In the genomic region with DNA sequence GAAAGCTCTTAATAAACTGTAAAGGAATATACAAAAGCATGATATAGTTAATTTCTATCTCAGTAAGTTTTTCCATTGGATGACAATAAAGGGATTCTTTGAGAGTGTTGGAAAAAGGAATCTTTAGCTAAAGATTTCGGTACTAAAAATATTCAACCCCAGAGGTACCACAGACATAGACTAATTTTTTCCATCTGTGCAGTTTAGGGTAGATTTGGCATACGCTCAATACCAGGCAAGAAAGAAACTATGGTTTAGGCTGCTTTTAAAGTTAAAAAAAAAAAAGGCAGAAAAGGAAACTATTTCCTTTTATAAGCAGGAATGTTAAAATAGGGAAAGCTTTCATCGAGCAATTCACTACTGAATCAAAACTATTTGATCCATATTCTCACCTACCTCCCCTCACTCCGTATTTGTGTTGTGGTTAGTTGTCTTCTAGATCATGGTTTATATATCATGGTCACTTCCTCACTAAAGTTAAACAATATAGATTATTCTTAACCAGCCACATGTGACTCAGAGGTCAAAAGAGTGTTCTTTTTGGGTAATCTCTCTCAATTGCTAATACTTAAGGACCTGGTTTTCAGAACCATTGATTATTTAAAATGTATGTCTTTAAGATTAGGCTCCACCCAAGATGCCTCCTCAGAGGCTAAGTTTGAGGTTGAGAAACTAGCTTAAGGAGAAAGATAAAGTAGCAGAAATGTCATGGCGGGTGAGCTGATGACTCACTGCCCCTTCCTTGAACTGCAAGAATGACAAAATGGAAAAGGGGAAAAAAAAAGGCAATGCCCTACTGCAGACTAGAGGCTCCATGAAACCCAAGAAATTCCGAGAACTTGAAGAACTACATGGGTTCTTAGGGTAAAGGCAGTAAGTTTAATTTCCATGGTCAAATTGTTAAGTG, we compare ENCODE assay signal across 10 cellular contexts. TPM values are rescaled to one million over a fixed set of nuclear protein-coding genes. Genes with fewer than 3 reads are reported as not detected.
DNase-seq lines count a peak whose midpoint lies in the region; ATAC-seq, FAIRE-seq and TF ChIP-seq lines count a peak whose summit lies in the region.
"Not testable (repeated sequence)": the region's sequence is repeated elsewhere in the genome, so short reads cannot be mapped to it uniquely, and the experiment has no call there.
"Had no signal": no experiment of that assay in that cellular context is flagged by ENCODE, and none has a peak within 500 bp of the region (broad histone marks: within the 10 kb centered on the region; RNA-seq: fewer than 3 reads in every experiment).

No MANE protein-coding gene starts in this region.

- not testable (repeated sequence) for TF ChIP-seq CTCF in A549 (IDR thresholded peaks at IDR 0.05); PC-3 (conservative IDR thresholded peaks at IDR 0.05; ENCODE audit: low read depth, low read length); foreskin keratinocyte (conservative IDR thresholded peaks at IDR 0.05)

- not testable (repeated sequence) for H3K27ac ChIP-seq in A549; PC-3 (ENCODE audit: low read length); foreskin keratinocyte; naive thymus-derived CD4-positive, alpha-beta T cell (ENCODE audit: low read depth, low read length); aorta (ENCODE audit: low read depth in 1 of 2, low read length in 2 of 2)

- H3K27me3 Mint-ChIP-seq in activated CD4-positive, alpha-beta T cell treated with anti-CD3 and anti-CD28 coated beads for 36 hours; activated naive CD8-positive, alpha-beta T cell treated with anti-CD3 and anti-CD28 coated beads, Interleukin-2, amount 10 ng/mL, durations not matched to agents 7 days and 5 days; naive thymus-derived CD4-positive, alpha-beta T cell; stimulated activated naive B cell treated with anti-CD40 and anti-IgM and Interleukin-4, amounts not matched to agents 10 μg/mL and 1 μg/mL and 100 μg/mL, for 72 hours: not testable (repeated sequence)

- CTCF ChIA-PET in A549 (lab: Yijun Ruan, JAX); PC-3 (lab: Charles Lee); activated CD4-positive, alpha-beta T cell treated with anti-CD3 and anti-CD28 coated beads for 36 hours (lab: Charles Lee); naive thymus-derived CD4-positive, alpha-beta T cell (lab: Charles Lee): not testable (repeated sequence)

- H3K4me1 ChIP-seq in A549; PC-3 (ENCODE audit: insufficient read depth, low read length); foreskin keratinocyte; naive thymus-derived CD4-positive, alpha-beta T cell (ENCODE audit: control insufficient read depth in 2 of 2, insufficient read depth in 2 of 2, low read length in 2 of 2); aorta (ENCODE audit: control insufficient read depth in 1 of 2, insufficient read depth in 2 of 2, low read length in 2 of 2): not testable (repeated sequence)

- not testable (repeated sequence) for TF ChIP-seq EP300 in A549 (IDR thresholded peaks at IDR 0.05)

- not testable (repeated sequence) for H3K36me3 Mint-ChIP-seq in activated CD4-positive, alpha-beta T cell treated with anti-CD3 and anti-CD28 coated beads for 36 hours (ENCODE audit: low read depth); activated naive CD8-positive, alpha-beta T cell treated with anti-CD3 and anti-CD28 coated beads, Interleukin-2, amount 10 ng/mL, durations not matched to agents 7 days and 5 days; naive thymus-derived CD4-positive, alpha-beta T cell; stimulated activated naive B cell treated with anti-CD40 and anti-IgM and Interleukin-4, amounts not matched to agents 10 μg/mL and 1 μg/mL and 100 μg/mL, for 72 hours

- not testable (repeated sequence) for H3K36me3 ChIP-seq in PC-3 (ENCODE audit: low read depth, low read length); naive thymus-derived CD4-positive, alpha-beta T cell (ENCODE audit: control insufficient read depth in 2 of 3, insufficient read depth in 3 of 3, low read length in 3 of 3); aorta (ENCODE audit: control insufficient read depth in 1 of 2, insufficient read depth in 2 of 2, low read length in 1 of 2)

- not testable (repeated sequence) for H3K9me2 ChIP-seq in PC-3 (replicated peaks; ENCODE audit: low read length)

- H3K4me2 ChIP-seq in A549; PC-3 (ENCODE audit: low read length): not testable (repeated sequence)

- H3K4me3 Mint-ChIP-seq in activated CD4-positive, alpha-beta T cell treated with anti-CD3 and anti-CD28 coated beads for 36 hours; activated naive CD8-positive, alpha-beta T cell treated with anti-CD3 and anti-CD28 coated beads, Interleukin-2, amount 10 ng/mL, durations not matched to agents 7 days and 5 days; naive thymus-derived CD4-positive, alpha-beta T cell; stimulated activated naive B cell treated with anti-CD40 and anti-IgM and Interleukin-4, amounts not matched to agents 10 μg/mL and 1 μg/mL and 100 μg/mL, for 72 hours: not testable (repeated sequence)

- not testable (repeated sequence) for BruUV-seq in PC-3 (replicated peaks; lab: Mats Ljungman, UMichigan)

- H2AFZ ChIP-seq in PC-3 (ENCODE audit: low read length), result not testable (repeated sequence)

- TF ChIP-seq POLR2A in A549 (IDR thresholded peaks at IDR 0.05; ENCODE audit: low read length), result not testable (repeated sequence)

- TF ChIP-seq RAD21 in A549 (conservative IDR thresholded peaks at IDR 0.05 in 1 of 2, IDR thresholded peaks at IDR 0.05 in 1 of 2), result not testable (repeated sequence)

- WGBS in A549 (ENCODE audit: missing lambda C conversion rate), result no CpG with 5 or more reads among the region's 6 CpGs
- WGBS in aorta, 2 donors, result no CpG with 5 or more reads among the region's 6 CpGs

- ATAC-seq in A549 (peak; percentile 68 to 82; a peak in 5 of 6 replicates), PC-3 (peak; percentile 79), foreskin keratinocyte (peak; percentile 46), aorta (ENCODE audit: low FRiP score) (peak; percentile 64)
- peak; percentile 90 for ATAC-seq in activated CD4-positive, alpha-beta T cell treated with anti-CD3 and anti-CD28 coated beads for 36 hours
- peak; percentile 50 for ATAC-seq in activated naive CD8-positive, alpha-beta T cell treated with anti-CD3 and anti-CD28 coated beads, Interleukin-2, amount 10 ng/mL, durations not matched to agents 7 days and 5 days (ENCODE audit: low read depth)
- ATAC-seq in naive thymus-derived CD4-positive, alpha-beta T cell, result peak; percentile 34
- ATAC-seq in stimulated activated naive B cell treated with anti-CD40 and anti-IgM and Interleukin-4, amounts not matched to agents 10 μg/mL and 1 μg/mL and 100 μg/mL, for 72 hours (replicated peaks), result peak; percentile 41 to 43

- H3K79me2 ChIP-seq in PC-3 (ENCODE audit: low read length), result not testable (repeated sequence)

- H3K9ac ChIP-seq in PC-3 (ENCODE audit: low read length), result not testable (repeated sequence)

- H3K27me3 ChIP-seq in PC-3 (ENCODE audit: low read length); foreskin keratinocyte; naive thymus-derived CD4-positive, alpha-beta T cell (ENCODE audit: control insufficient read depth in 2 of 2, insufficient read depth in 2 of 2, low read length in 2 of 2); aorta (ENCODE audit: control insufficient read depth in 1 of 2, insufficient read depth in 2 of 2, low read length in 1 of 2): not testable (repeated sequence)

- not testable (repeated sequence) for H3K4me1 Mint-ChIP-seq in activated CD4-positive, alpha-beta T cell treated with anti-CD3 and anti-CD28 coated beads for 36 hours; activated naive CD8-positive, alpha-beta T cell treated with anti-CD3 and anti-CD28 coated beads, Interleukin-2, amount 10 ng/mL, durations not matched to agents 7 days and 5 days; naive thymus-derived CD4-positive, alpha-beta T cell; stimulated activated naive B cell treated with anti-CD40 and anti-IgM and Interleukin-4, amounts not matched to agents 10 μg/mL and 1 μg/mL and 100 μg/mL, for 72 hours

- not testable (repeated sequence) for DNase-seq in A549 (ENCODE audit: low read depth in 1 of 2, low spot score in 1 of 2); PC-3; activated CD4-positive, alpha-beta T cell treated with anti-CD3 and anti-CD28 coated beads for 36 hours; activated naive CD8-positive, alpha-beta T cell treated with anti-CD3 and anti-CD28 coated beads, Interleukin-2, amount 10 ng/mL, durations not matched to agents 7 days and 5 days; foreskin keratinocyte; naive thymus-derived CD4-positive, alpha-beta T cell; stimulated activated naive B cell treated with anti-CD40 and anti-IgM and Interleukin-4, amounts not matched to agents 10 μg/mL and 1 μg/mL and 100 μg/mL, for 72 hours; aorta

- not testable (repeated sequence) for H3K9me3 ChIP-seq in A549; PC-3 (ENCODE audit: low read length); naive thymus-derived CD4-positive, alpha-beta T cell (ENCODE audit: control insufficient read depth in 2 of 3, low read length in 3 of 3); aorta (ENCODE audit: control insufficient read depth, low read length)

- intact Hi-C loops in PC-3 (cut with micrococcal nuclease); activated CD4-positive, alpha-beta T cell treated with anti-CD3 and anti-CD28 coated beads for 36 hours (cut with DNase I, micrococcal nuclease); naive thymus-derived CD4-positive, alpha-beta T cell (cut with micrococcal nuclease); aorta (cut with DNase I): not testable (repeated sequence)

- not testable (repeated sequence) for H3K4me3 ChIP-seq in A549; PC-3 (ENCODE audit: low read length); naive thymus-derived CD4-positive, alpha-beta T cell (ENCODE audit: low read length); aorta (ENCODE audit: low read length in 2 of 2)

- H3K9me3 Mint-ChIP-seq in activated CD4-positive, alpha-beta T cell treated with anti-CD3 and anti-CD28 coated beads for 36 hours (ENCODE audit: low read depth); activated naive CD8-positive, alpha-beta T cell treated with anti-CD3 and anti-CD28 coated beads, Interleukin-2, amount 10 ng/mL, durations not matched to agents 7 days and 5 days; naive thymus-derived CD4-positive, alpha-beta T cell; stimulated activated naive B cell treated with anti-CD40 and anti-IgM and Interleukin-4, amounts not matched to agents 10 μg/mL and 1 μg/mL and 100 μg/mL, for 72 hours: not testable (repeated sequence)

- POLR2A ChIA-PET in A549 (lab: Yijun Ruan, JAX); PC-3 (lab: Charles Lee; ENCODE audit: unreplicated experiment); activated CD4-positive, alpha-beta T cell treated with anti-CD3 and anti-CD28 coated beads for 36 hours (lab: Charles Lee); activated naive CD8-positive, alpha-beta T cell treated with anti-CD3 and anti-CD28 coated beads, Interleukin-2, amount 10 ng/mL, durations not matched to agents 7 days and 5 days (lab: Charles Lee); naive thymus-derived CD4-positive, alpha-beta T cell (lab: Charles Lee): not testable (repeated sequence)

- not testable (repeated sequence) for FAIRE-seq in A549 (lab: Jason Lieb, UNC)

- not testable (repeated sequence) for H4K20me1 ChIP-seq in PC-3 (ENCODE audit: low read length)

- H3K27ac Mint-ChIP-seq in activated CD4-positive, alpha-beta T cell treated with anti-CD3 and anti-CD28 coated beads for 36 hours; activated naive CD8-positive, alpha-beta T cell treated with anti-CD3 and anti-CD28 coated beads, Interleukin-2, amount 10 ng/mL, durations not matched to agents 7 days and 5 days; naive thymus-derived CD4-positive, alpha-beta T cell; stimulated activated naive B cell treated with anti-CD40 and anti-IgM and Interleukin-4, amounts not matched to agents 10 μg/mL and 1 μg/mL and 100 μg/mL, for 72 hours: not testable (repeated sequence)

- not testable (repeated sequence) for H3F3A ChIP-seq in PC-3 (ENCODE audit: low read length, unreplicated experiment)

RNA-seq across cellular contexts. Expression of a gene that starts 20.0 kb away (rescaled TPM):
- polyA plus RNA-seq in A549 (2011; rRNA removed) (12.3 and 15.3 TPM in 2 replicates), A549 (2017; fragmentation: RNase III; extraction: RNeasy Plus Mini Kit Qiagen cat#74134 plus additional on column Dnase treatment) (9.6 to 11.5 TPM (median 10.9 TPM) in 3 replicates), foreskin keratinocyte (1.9 and 5.4 TPM in 2 replicates), aorta (under 1 TPM in 1 of 2 donors, not detected in 1; 0.51 TPM)
- polyA plus RNA-seq in A549 (2012; cell fraction: cytosol; rRNA removed), result 5.0 and 5.1 TPM in 2 replicates
- 1.9 and 3.7 TPM in 2 replicates for polyA plus RNA-seq in A549 (2012; cell fraction: nucleus; rRNA removed)
- 3.9 and 5.4 TPM in 2 replicates for polyA minus RNA-seq in A549 (2011; rRNA and poly(A)+ RNA removed)
- total RNA-seq in PC-3 (2014; rRNA removed) (4.3 and 7.3 TPM in 2 replicates), foreskin keratinocyte (2.9 and 6.2 TPM in 2 replicates), aorta (not detected)
- 10 to 100 TPM; 15.3 to 25.5 TPM for total RNA-seq in activated CD4-positive, alpha-beta T cell treated with anti-CD3 and anti-CD28 coated beads for 36 hours
- 1 to 10 TPM; 8.0 to 9.1 TPM for total RNA-seq in activated naive CD8-positive, alpha-beta T cell treated with anti-CD3 and anti-CD28 coated beads, Interleukin-2, amount 10 ng/mL, durations not matched to agents 7 days and 5 days
- 10 to 100 TPM in 1 of 5 experiments, not detected in 4; 11.2 TPM for total RNA-seq in naive thymus-derived CD4-positive, alpha-beta T cell
- not detected for polyA plus RNA-seq in naive thymus-derived CD4-positive, alpha-beta T cell
- total RNA-seq: HT-29 had no signal
- polyA plus RNA-seq: CD4-positive, alpha-beta memory T cell had no signal

Comparison
In these comparisons a context has a peak if more than half of its experiments do, and no peak if none do; other contexts are left out.
1. ATAC-seq: peak in every context shown above with its lines; median percentile 90 in activated CD4-positive, alpha-beta T cell treated with anti-CD3 and anti-CD28 coated beads for 36 hours; 79 in PC-3; 75 in A549; 64 in aorta; 50 in activated naive CD8-positive, alpha-beta T cell treated with anti-CD3 and anti-CD28 coated beads, Interleukin-2, amount 10 ng/mL, durations not matched to agents 7 days and 5 days; 46 in foreskin keratinocyte; 42 in stimulated activated naive B cell treated with anti-CD40 and anti-IgM and Interleukin-4, amounts not matched to agents 10 μg/mL and 1 μg/mL and 100 μg/mL, for 72 hours; 34 in naive thymus-derived CD4-positive, alpha-beta T cell.